Comparison of ENCODE assay signal across 8 cellular contexts in the genomic region with DNA sequence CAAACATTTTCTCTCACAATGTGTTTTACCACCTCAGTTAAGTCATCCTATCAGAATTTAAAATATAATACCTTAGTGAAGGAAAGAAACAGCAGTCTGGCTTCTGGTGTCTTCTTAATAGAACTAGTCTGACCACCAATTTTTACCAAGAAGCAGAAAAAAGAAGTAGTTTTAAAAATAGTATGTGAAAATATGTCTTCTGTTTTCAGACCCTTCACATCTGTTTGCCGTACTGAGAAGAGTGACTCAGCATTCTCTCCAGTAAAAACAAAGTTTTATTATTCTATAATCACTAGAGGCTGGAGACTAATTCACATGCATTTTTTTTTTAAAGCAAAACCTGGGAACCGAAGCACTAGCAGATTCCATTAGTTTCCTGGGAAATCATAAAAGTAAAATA.
A peak's percentile ranks its signal among the peaks of the same experiment; 100 is the strongest.
DNase-seq lines count a peak whose midpoint lies in the region; ATAC-seq and TF ChIP-seq lines count a peak whose summit lies in the region.

No MANE protein-coding gene starts in this region.

- H3K4me3 ChIP-seq in GM06990 (replicated peaks; ENCODE audit: low read depth, low read length) (peak overlapping the region; percentile 48), Karpas-422 (ENCODE audit: low read length) (peak overlapping the region; percentile 24; the same call in 1 of the 2 replicates), fibroblast of pulmonary artery (replicated peaks; ENCODE audit: low read depth, low read length) (peak overlapping the region; percentile 35), spleen (no peak overlapping the region)

- H3K4me1 ChIP-seq in Karpas-422 (ENCODE audit: low read length) (peaks cover 16% of the 10 kb centered on the region), spleen (no peaks in the 10 kb centered on the region)

- H3K27me3 ChIP-seq in GM06990 (replicated peaks; ENCODE audit: control insufficient read depth, insufficient read depth, low read length) (no peaks in the 10 kb centered on the region), Karpas-422 (ENCODE audit: low read length) (no peaks in the 10 kb centered on the region), spleen (replicated peaks in 1 of 7) (no peaks in the 10 kb centered on the region)

- H3K36me3 ChIP-seq in GM06990 (ENCODE audit: control insufficient read depth, insufficient read depth, low read length) (no peaks in the 10 kb centered on the region), Karpas-422 (ENCODE audit: insufficient read depth, low read length) (no peaks in the 10 kb centered on the region), spleen (no peaks in the 10 kb centered on the region)

- peak overlapping the region; percentile 61; the same call in 1 of the 2 replicates for H2AFZ ChIP-seq in Karpas-422 (ENCODE audit: low read length)

- intact Hi-C loops in spleen (cut with DNase I; ENCODE audit: low total_unique reads) = no loop called here

- H3K9me3 ChIP-seq in Karpas-422 (ENCODE audit: low read length) (no peaks in the 10 kb centered on the region), spleen (no peaks in the 10 kb centered on the region)

- TF ChIP-seq CTCF in GM06990 (IDR thresholded peaks at IDR 0.05; ENCODE audit: insufficient read depth, low read length, poor library complexity, severe bottlenecking) = no peak
- TF ChIP-seq CTCF in fibroblast of pulmonary artery (IDR thresholded peaks at IDR 0.05; ENCODE audit: low read length, missing control alignments) = no peak
- no peak for TF ChIP-seq CTCF in spleen (IDR thresholded peaks at IDR 0.05 in 8 of 11, conservative IDR thresholded peaks at IDR 0.05 in 3 of 11)

- no peaks in the 10 kb centered on the region for H4K20me1 ChIP-seq in Karpas-422 (ENCODE audit: insufficient read depth, low read depth, low read length)

- H3K9ac ChIP-seq in Karpas-422 (ENCODE audit: low read length) = no peak overlapping the region

- TF ChIP-seq POLR2A in spleen (IDR thresholded peaks at IDR 0.05) = no peak

- WGBS in spleen, 5 donors = 20 to 36% (median 24%) methylated on average over 2 of the region's 2 CpGs

- H3K79me2 ChIP-seq in Karpas-422 (ENCODE audit: low read length) = no peaks in the 10 kb centered on the region

- ATAC-seq in GM21786 (IDR thresholded peaks at IDR 0.05; ENCODE audit: unreplicated experiment) = peak; percentile 57

- H3K9me2 ChIP-seq in Karpas-422 (replicated peaks; ENCODE audit: insufficient read depth, low read length) = no peaks in the 10 kb centered on the region

- peak; percentile 47 for DNase-seq in GM06990 (ENCODE audit: extremely low read depth, insufficient read length)
- peak; percentile 61 for DNase-seq in Karpas-422
- peak; percentile 74 for DNase-seq in fibroblast of pulmonary artery (ENCODE audit: low read depth)
- DNase-seq in spleen = no peak
- no peak for DNase-seq in activated T-cell treated with anti-CD3 and anti-CD28 coated beads, Interleukin-2, amount 50 U/mL, for 1 hour
- DNase-seq in DMS 273 treated with DMSO at 0.1 percent for 48 hours (lab: John Stamatoyannopoulos, UW) = no peak
- no peak for DNase-seq in middle frontal gyrus (ENCODE audit: extremely low spot score, low spot score)

- H3K27ac ChIP-seq in Karpas-422 (ENCODE audit: low read length) (no peak overlapping the region), spleen (no peak overlapping the region)

- peak overlapping the region; percentile 61 for H3K4me2 ChIP-seq in Karpas-422 (ENCODE audit: low read depth, low read length, poor library complexity, severe bottlenecking)

Comparison
In these comparisons a context has a peak if more than half of its experiments do, and no peak if none do; other contexts are left out.
1. DNase-seq: peak in GM06990 (single experiment), Karpas-422 (single experiment) and fibroblast of pulmonary artery (single experiment); none in spleen (single experiment), activated T-cell treated with anti-CD3 and anti-CD28 coated beads, Interleukin-2, amount 50 U/mL, for 1 hour (single experiment), DMS 273 treated with DMSO at 0.1 percent for 48 hours (single experiment) and middle frontal gyrus (single experiment).
2. H3K4me3 ChIP-seq: peak in GM06990 (single experiment), Karpas-422 (single experiment) and fibroblast of pulmonary artery (single experiment); none in spleen (0 of 8).